ENCODE assay signal across 8 cellular contexts in the genomic region with DNA sequence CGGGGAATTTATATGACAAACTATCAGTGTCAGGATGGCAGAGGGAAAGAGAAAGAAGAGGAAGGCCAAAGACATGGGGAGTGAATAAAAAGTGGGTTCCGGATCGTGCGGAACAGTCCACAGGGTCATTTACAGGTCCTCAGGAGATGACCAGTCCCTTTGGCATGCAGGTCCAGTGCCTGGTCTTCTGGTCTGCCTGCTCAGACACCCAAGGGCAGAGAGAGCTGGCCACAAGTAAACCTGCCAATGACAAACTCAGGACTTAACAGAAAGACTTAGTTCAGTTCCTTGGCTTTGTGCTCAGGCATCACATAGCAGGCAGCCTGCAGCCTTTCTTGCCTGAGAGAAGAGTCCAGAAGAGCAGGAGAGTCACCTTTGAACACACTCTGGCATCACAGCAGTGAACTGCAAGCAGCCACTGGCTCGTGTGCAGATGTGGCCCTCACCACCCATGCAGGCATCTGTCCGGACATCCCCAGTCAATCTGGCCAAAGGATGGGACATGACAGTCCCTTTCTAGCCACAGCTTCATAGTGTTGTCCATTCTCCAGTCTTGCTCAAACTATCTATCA. TPM values are rescaled to one million over a fixed set of nuclear protein-coding genes. Genes with fewer than 3 reads are reported as not detected.
DNase-seq lines count a peak whose midpoint lies in the region; ATAC-seq and TF ChIP-seq lines count a peak whose summit lies in the region.

No MANE protein-coding gene starts in this region.

- H3K4me3 ChIP-seq in PC-3 (ENCODE audit: low read length) = no peak overlapping the region
- H3K4me3 ChIP-seq in coronary artery = peak overlapping the region; percentile 14
- no peak overlapping the region for H3K4me3 ChIP-seq in lower lobe of right lung
- no peak overlapping the region for H3K4me3 ChIP-seq in aorta (ENCODE audit: low read length in 2 of 2)

- ATAC-seq in PC-3 (peak; percentile 89), lower lobe of right lung (peak; percentile 77 to 87), aorta (ENCODE audit: low FRiP score) (peak; percentile 93), GM18858 (IDR thresholded peaks at IDR 0.05; ENCODE audit: unreplicated experiment) (no peak)

- no peaks in the 10 kb centered on the region for H3K9me2 ChIP-seq in PC-3 (replicated peaks; ENCODE audit: low read length)

- peaks cover 3% of the 10 kb centered on the region for H3K79me2 ChIP-seq in PC-3 (ENCODE audit: low read length)

- peak; percentile 87 for DNase-seq in COLO829 (ENCODE audit: low spot score)
- peak; percentile 70 for DNase-seq in PC-3
- peak; percentile 90 for DNase-seq in coronary artery (ENCODE audit: low spot score)
- DNase-seq in lower lobe of right lung = no peak
- peak; percentile 91 to 92 for DNase-seq in aorta
- DNase-seq in NCI-H524 (lab: John Stamatoyannopoulos, UW) = no peak
- no peak for DNase-seq in GM20000 (ENCODE audit: low spot score)

- POLR2A ChIA-PET in PC-3 (lab: Charles Lee; ENCODE audit: unreplicated experiment) = no interaction called here

- intact Hi-C loops in PC-3 (cut with micrococcal nuclease) (no loop called here), lower lobe of right lung (cut with DNase I) (no loop called here), aorta (cut with DNase I) (loop anchor here (2.0 to 5.0 kb wide), 3 partner anchors 39 to 105 kb away; a partner anchor contains a TSS)

- CTCF ChIA-PET in PC-3 (lab: Charles Lee) = no interaction called here

- no peaks in the 10 kb centered on the region for H4K20me1 ChIP-seq in PC-3 (ENCODE audit: low read length)

- WGBS in aorta, 2 donors = 17 to 18% methylated on average over 6 of the region's 6 CpGs

- H3K27ac ChIP-seq in PC-3 (ENCODE audit: low read length) (no peak overlapping the region), coronary artery (peak overlapping the region; percentile 53 to 72), lower lobe of right lung (no peak overlapping the region), aorta (ENCODE audit: low read depth in 1 of 2, low read length in 2 of 2) (peak overlapping the region in 1 of 2 donors; percentile 73)

- TSS peak; percentile 9 for BruUV-seq in PC-3 (replicated peaks; lab: Mats Ljungman, UMichigan)

- H3K36me3 ChIP-seq in PC-3 (ENCODE audit: low read depth, low read length) = peaks cover 12% of the 10 kb centered on the region
- H3K36me3 ChIP-seq in lower lobe of right lung = peaks cover 60% of the 10 kb centered on the region
- peaks cover 0 to 2% of the 10 kb centered on the region in 2 donors for H3K36me3 ChIP-seq in aorta (ENCODE audit: control insufficient read depth in 1 of 2, insufficient read depth in 2 of 2, low read length in 1 of 2)

- H2AFZ ChIP-seq in PC-3 (ENCODE audit: low read length) = no peak overlapping the region

- TF ChIP-seq CTCF in PC-3 (conservative IDR thresholded peaks at IDR 0.05; ENCODE audit: low read depth, low read length) (no peak), coronary artery (IDR thresholded peaks at IDR 0.05) (no peak), lower lobe of right lung (IDR thresholded peaks at IDR 0.05) (no peak), GM20000 (IDR thresholded peaks at IDR 0.05; ENCODE audit: extremely low read depth, missing control alignments) (no peak)

- H3K27me3 ChIP-seq in PC-3 (ENCODE audit: low read length) (no peaks in the 10 kb centered on the region), lower lobe of right lung (ENCODE audit: low read depth) (no peaks in the 10 kb centered on the region), aorta (ENCODE audit: control insufficient read depth in 1 of 2, insufficient read depth in 2 of 2, low read length in 1 of 2) (no peaks in the 10 kb centered on the region)

- no peak overlapping the region for H3K4me2 ChIP-seq in PC-3 (ENCODE audit: low read length)

- no peaks in the 10 kb centered on the region for H3F3A ChIP-seq in PC-3 (ENCODE audit: low read length, unreplicated experiment)

- H3K9ac ChIP-seq in PC-3 (ENCODE audit: low read length) = no peak overlapping the region

- H3K4me1 ChIP-seq in PC-3 (ENCODE audit: insufficient read depth, low read length) = peaks cover 5% of the 10 kb centered on the region; the same call in 1 of the 2 replicates
- peaks cover 54% of the 10 kb centered on the region for H3K4me1 ChIP-seq in lower lobe of right lung
- peaks cover 0 to 3% of the 10 kb centered on the region in 2 donors for H3K4me1 ChIP-seq in aorta (ENCODE audit: control insufficient read depth in 1 of 2, insufficient read depth in 2 of 2, low read length in 2 of 2)

- H3K9me3 ChIP-seq in PC-3 (ENCODE audit: low read length) (no peaks in the 10 kb centered on the region), lower lobe of right lung (no peaks in the 10 kb centered on the region), aorta (ENCODE audit: control insufficient read depth, low read length) (no peaks in the 10 kb centered on the region)

RNA-seq across cellular contexts. Expression of a gene that starts 14.0 kb away (rescaled TPM):
- total RNA-seq in PC-3 (2014; rRNA removed) = 31.9 and 33.9 TPM in 2 replicates
- 77.4 TPM for total RNA-seq in lower lobe of right lung
- total RNA-seq in aorta = 10 to 100 TPM; 53.4 to 53.8 TPM
- polyA plus RNA-seq in aorta = 10 to 100 TPM in 1 of 2 donors, 1 to 10 TPM in 1; 8.3 to 23.4 TPM

RNA-seq across cellular contexts. Expression of a gene that starts 14.2 kb away (rescaled TPM):
- 124 and 130 TPM in 2 replicates for total RNA-seq in PC-3 (2014; rRNA removed)
- total RNA-seq in lower lobe of right lung = 62.3 TPM
- total RNA-seq in aorta = 10 to 100 TPM; 46.4 to 57.1 TPM
- 10 to 100 TPM; 25.8 to 49.1 TPM for polyA plus RNA-seq in aorta

RNA-seq across cellular contexts. Expression of a gene that starts 43.2 kb away (rescaled TPM):
- total RNA-seq in PC-3 (2014; rRNA removed) = 164 and 169 TPM in 2 replicates
- total RNA-seq in lower lobe of right lung = 147 TPM
- total RNA-seq in aorta = 10 to 100 TPM; 69.3 to 72.7 TPM
- 10 to 100 TPM; 23.8 to 36.3 TPM for polyA plus RNA-seq in aorta

RNA-seq across cellular contexts. Expression of a gene that starts 53.5 kb away (rescaled TPM):
- total RNA-seq in PC-3 (2014; rRNA removed) (77.8 and 124 TPM in 2 replicates), lower lobe of right lung (95.3 TPM), aorta (10 to 100 TPM; 85.0 to 99.7 TPM)
- 10 to 100 TPM; 18.9 to 80.1 TPM for polyA plus RNA-seq in aorta

Comparison
In these comparisons a context has a peak if more than half of its experiments do, and no peak if none do; other contexts are left out.
1. DNase-seq: peak in COLO829 (single experiment), PC-3 (single experiment), coronary artery (single experiment) and aorta (2 of 2); none in lower lobe of right lung (single experiment), NCI-H524 (0 of 2) and GM20000 (single experiment).
2. H3K27ac ChIP-seq: peak in coronary artery (2 of 2); none in PC-3 (single experiment) and lower lobe of right lung (single experiment).
3. intact Hi-C loops: an anchor here in aorta (2.0 to 5.0 kb wide); none called in PC-3 and lower lobe of right lung.